Comparison of ENCODE assay signal across 13 cellular contexts in the genomic region with DNA sequence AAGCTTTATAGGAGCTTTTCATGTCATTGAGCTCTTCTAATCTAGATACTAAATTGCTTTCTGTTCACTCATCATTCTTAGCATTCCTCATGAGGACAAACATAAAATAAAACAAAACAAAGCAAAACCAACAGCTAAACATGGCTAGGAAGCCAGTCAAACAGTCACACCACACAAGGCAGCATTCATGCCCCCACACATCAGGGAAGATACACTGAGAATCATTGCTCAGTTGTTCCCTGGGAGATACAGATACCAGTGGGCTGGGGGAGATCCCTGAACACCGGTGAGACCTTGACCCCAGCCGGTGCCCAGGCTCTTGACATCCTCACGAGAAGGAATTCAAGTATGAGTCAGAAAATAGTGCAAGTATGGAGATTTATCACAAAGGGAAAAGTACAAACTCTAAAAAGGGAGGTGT.
DNase-seq lines count a peak whose midpoint lies in the region; ATAC-seq and TF ChIP-seq lines count a peak whose summit lies in the region.
"Had no signal": no experiment of that assay in that cellular context is flagged by ENCODE, and none has a peak within 500 bp of the region (broad histone marks: within the 10 kb centered on the region; RNA-seq: fewer than 3 reads in every experiment).

No MANE protein-coding gene starts in this region.

- no TSS peak for BruUV-seq in IMR-90 (replicated peaks; lab: Mats Ljungman, UMichigan)
- BruUV-seq in mammary epithelial cell (replicated peaks; lab: Mats Ljungman, UMichigan), result no TSS peak

- H3K27ac ChIP-seq in AG04450 (ENCODE audit: low read depth, low read length) (peak overlapping the region; percentile 90), IMR-90 (ENCODE audit: insufficient read depth, low read length) (peak overlapping the region; percentile 100), mammary epithelial cell (ENCODE audit: insufficient read depth, low read depth, low read length) (no peak overlapping the region), mesodermal cell (ENCODE audit: low read depth, low read length, severe bottlenecking) (peak overlapping the region; percentile 79)
- H3K27ac ChIP-seq: BLaER1 treated with 17β-estradiol and CSF1 and Interleukin-3, amounts not matched to agents 10 nM and 100 nM; sigmoid colon; transverse colon had no signal

- no peak overlapping the region for H3K27ac Mint-ChIP-seq in activated CD8-positive, alpha-beta memory T cell treated with anti-CD3 and anti-CD28 coated beads, Interleukin-2, amount 10 ng/mL, durations not matched to agents 7 days and 5 days
- H3K27ac Mint-ChIP-seq: activated naive CD8-positive, alpha-beta T cell; T-helper 1 cell treated with Interleukin-12 subunit alpha and Interleukin-12 subunit beta and Interleukin-4 antibody, amounts not matched to agents 30 μg/mL and 1 μg/mL, for 36 hours had no signal

- no peaks in the 10 kb centered on the region for H3K9me3 Mint-ChIP-seq in activated CD8-positive, alpha-beta memory T cell treated with anti-CD3 and anti-CD28 coated beads, Interleukin-2, amount 10 ng/mL, durations not matched to agents 7 days and 5 days (ENCODE audit: low read depth)
- H3K9me3 Mint-ChIP-seq: T-helper 1 cell treated with Interleukin-12 subunit alpha and Interleukin-12 subunit beta and Interleukin-4 antibody, amounts not matched to agents 30 μg/mL and 1 μg/mL, for 36 hours had no signal

- peak overlapping the region; percentile 83 for H4K5ac ChIP-seq in IMR-90 (ENCODE audit: low read depth, low read length)

- H2BK20ac ChIP-seq in IMR-90 (ENCODE audit: low read depth, low read length), result peak overlapping the region; percentile 99

- intact Hi-C loops in IMR-90 (cut with micrococcal nuclease), result loop anchor here (2.0 to 10.0 kb wide), 6 partner anchors 77 to 443 kb away; no protein-coding TSS in a partner anchor
- intact Hi-C loops in mammary epithelial cell (cut with micrococcal nuclease), result no loop called here

- peaks cover 0 to 56% of the 10 kb centered on the region in 2 experiments; a peak in 2 of 4 replicates for H3K79me1 ChIP-seq in IMR-90 (ENCODE audit: low read depth in 1 of 2, low read length in 2 of 2)

- H3K4me1 Mint-ChIP-seq in activated CD8-positive, alpha-beta memory T cell treated with anti-CD3 and anti-CD28 coated beads, Interleukin-2, amount 10 ng/mL, durations not matched to agents 7 days and 5 days, result no peaks in the 10 kb centered on the region

- peak overlapping the region; percentile 99 for H2AK5ac ChIP-seq in IMR-90 (ENCODE audit: low read depth, low read length)

- TF ChIP-seq CTCF in AG04450 (IDR thresholded peaks at IDR 0.05; ENCODE audit: low read depth, low read length) (no peak), IMR-90 (conservative IDR thresholded peaks at IDR 0.05; ENCODE audit: low read depth, low read length) (no peak), mammary epithelial cell (conservative IDR thresholded peaks at IDR 0.05 in 1 of 2, IDR thresholded peaks at IDR 0.05 in 1 of 2; ENCODE audit: extremely low read depth in 1 of 2, insufficient read depth in 1 of 2, low read depth in 1 of 2, low read length in 2 of 2) (no peak)

- H3K9ac ChIP-seq in IMR-90 (ENCODE audit: low read depth, low read length), result peak overlapping the region; percentile 71
- H3K9ac ChIP-seq in mammary epithelial cell (ENCODE audit: insufficient read depth, low read length), result no peak overlapping the region
- H3K9ac ChIP-seq: BLaER1 treated with 17β-estradiol and CSF1 and Interleukin-3, amounts not matched to agents 10 nM and 100 nM had no signal

- H3K4me3 ChIP-seq in AG04450 (ENCODE audit: low read depth, low read length) (no peak overlapping the region), IMR-90 (ENCODE audit: insufficient read depth, low read depth, low read length) (no peak overlapping the region), mammary epithelial cell (replicated peaks in 1 of 3; ENCODE audit: insufficient read depth in 1 of 3, low read depth in 2 of 3, low read length in 3 of 3) (no peak overlapping the region), mesodermal cell (ENCODE audit: extremely low read depth, insufficient read depth, low read length, poor library complexity, severe bottlenecking) (no peak overlapping the region)
- H3K4me3 ChIP-seq: BLaER1 treated with 17β-estradiol and CSF1 and Interleukin-3, amounts not matched to agents 10 nM and 100 nM; sigmoid colon; transverse colon had no signal

- H4K91ac ChIP-seq in IMR-90 (ENCODE audit: insufficient read depth, low read depth, low read length), result peak overlapping the region; percentile 99

- CTCF ChIA-PET in AG04450 (lab: Charles Lee) (interaction anchor here (0.7 to 1.5 kb wide), 3 partner anchors 284 to 442 kb away, joined by 3 to 4 read pairs (median 4); no protein-coding TSS in a partner anchor), IMR-90 (lab: Yijun Ruan, JAX) (no interaction called here), mammary epithelial cell (lab: Charles Lee; ENCODE audit: low non-redundant PET) (no interaction called here)
- CTCF ChIA-PET in activated CD8-positive, alpha-beta memory T cell treated with anti-CD3 and anti-CD28 coated beads, Interleukin-2, amount 10 ng/mL, durations not matched to agents 7 days and 5 days (lab: Charles Lee), result no interaction called here

- DNase-seq in AG04450 (ENCODE audit: low read depth, low spot score) (no peak), IMR-90 (peak; percentile 81), mammary epithelial cell (peak; percentile 23), DMS79 treated with DMSO at 0.1 percent for 48 hours (lab: John Stamatoyannopoulos, UW) (no peak), cerebellar nuclear complex (lab: John Stamatoyannopoulos, UW) (no peak)
- DNase-seq in activated CD8-positive, alpha-beta memory T cell treated with anti-CD3 and anti-CD28 coated beads, Interleukin-2, amount 10 ng/mL, durations not matched to agents 7 days and 5 days, result no peak
- DNase-seq: sigmoid colon, transverse colon had no signal

- no peaks in the 10 kb centered on the region for H4K20me1 ChIP-seq in IMR-90 (ENCODE audit: insufficient read depth, low read length)
- no peaks in the 10 kb centered on the region for H4K20me1 ChIP-seq in mammary epithelial cell (ENCODE audit: insufficient read depth, low read length)
- H4K20me1 ChIP-seq: BLaER1 treated with 17β-estradiol and CSF1 and Interleukin-3, amounts not matched to agents 10 nM and 100 nM had no signal

- peaks cover 51% of the 10 kb centered on the region for H3K9me1 ChIP-seq in IMR-90 (ENCODE audit: insufficient read depth, low read length)

- POLR2A ChIA-PET in AG04450 (lab: Yijun Ruan, JAX), result interaction anchor here (0.6 to 1.2 kb wide), 11 partner anchors 9 to 923 kb away, joined by 3 to 14 read pairs (median 5); no protein-coding TSS in a partner anchor
- POLR2A ChIA-PET in IMR-90 (lab: Charles Lee; ENCODE audit: unreplicated experiment), result interaction anchor here (0.5 to 1.7 kb wide), 7 partner anchors 13 to 324 kb away, joined by 3 to 16 read pairs (median 6); partner anchors contain the start of gene SH3BP4

- H2BK5ac ChIP-seq in IMR-90 (ENCODE audit: low read depth, low read length, poor library complexity, severe bottlenecking), result peak overlapping the region; percentile 97

- H3K4me1 ChIP-seq in IMR-90 (ENCODE audit: control insufficient read depth, insufficient read depth, low read length), result peaks cover 58% of the 10 kb centered on the region
- peaks cover 48% of the 10 kb centered on the region for H3K4me1 ChIP-seq in mammary epithelial cell (ENCODE audit: insufficient read depth, low read length)
- peaks cover 47% of the 10 kb centered on the region for H3K4me1 ChIP-seq in mesodermal cell (ENCODE audit: control insufficient read depth, insufficient read depth, low read length, poor library complexity, severe bottlenecking)
- H3K4me1 ChIP-seq: transverse colon had no signal

- peak overlapping the region; percentile 95 for H3K56ac ChIP-seq in IMR-90 (ENCODE audit: extremely low read depth, insufficient read depth, low read length)

- ATAC-seq in IMR-90 (ENCODE audit: low read depth) (peak; percentile 56), HG03521 (IDR thresholded peaks at IDR 0.05; ENCODE audit: unreplicated experiment) (no peak)
- no peak for ATAC-seq in activated CD8-positive, alpha-beta memory T cell treated with anti-CD3 and anti-CD28 coated beads, Interleukin-2, amount 10 ng/mL, durations not matched to agents 7 days and 5 days

- no peaks in the 10 kb centered on the region for H3K36me3 Mint-ChIP-seq in activated CD8-positive, alpha-beta memory T cell treated with anti-CD3 and anti-CD28 coated beads, Interleukin-2, amount 10 ng/mL, durations not matched to agents 7 days and 5 days
- H3K36me3 Mint-ChIP-seq: activated naive CD8-positive, alpha-beta T cell had no signal

- H3K36me3 ChIP-seq in IMR-90 (ENCODE audit: control insufficient read depth, insufficient read depth, low read length) (no peaks in the 10 kb centered on the region), mammary epithelial cell (ENCODE audit: insufficient read depth, low read length) (no peaks in the 10 kb centered on the region), mesodermal cell (ENCODE audit: control insufficient read depth, insufficient read depth, low read length) (no peaks in the 10 kb centered on the region)
- H3K36me3 ChIP-seq: BLaER1 treated with 17β-estradiol and CSF1 and Interleukin-3, amounts not matched to agents 10 nM and 100 nM; sigmoid colon; transverse colon had no signal

- H3K9me3 ChIP-seq in AG04450 (ENCODE audit: control insufficient read depth, insufficient read depth, low read length) (peaks cover 4% of the 10 kb centered on the region; the same call in 1 of the 2 replicates), IMR-90 (ENCODE audit: control insufficient read depth, insufficient read depth, low read length) (no peaks in the 10 kb centered on the region), mammary epithelial cell (replicated peaks; ENCODE audit: insufficient read depth, low read length) (no peaks in the 10 kb centered on the region), mesodermal cell (ENCODE audit: control insufficient read depth, low read length) (peaks cover 18% of the 10 kb centered on the region)
- H3K9me3 ChIP-seq: BLaER1 treated with 17β-estradiol and CSF1 and Interleukin-3, amounts not matched to agents 10 nM and 100 nM; sigmoid colon; transverse colon had no signal

- no peaks in the 10 kb centered on the region for H3K27me3 ChIP-seq in AG04450 (ENCODE audit: control insufficient read depth, insufficient read depth, low read length)
- no peaks in the 10 kb centered on the region for H3K27me3 ChIP-seq in IMR-90 (ENCODE audit: control insufficient read depth, insufficient read depth, low read length)
- H3K27me3 ChIP-seq in mammary epithelial cell (ENCODE audit: insufficient read depth, low read length), result no peaks in the 10 kb centered on the region
- H3K27me3 ChIP-seq: BLaER1 treated with 17β-estradiol and CSF1 and Interleukin-3, amounts not matched to agents 10 nM and 100 nM; sigmoid colon; transverse colon had no signal

- TF ChIP-seq RAD21 in IMR-90 (IDR thresholded peaks at IDR 0.05; ENCODE audit: low read length), result no peak

- 0% methylated on average over 2 of the region's 3 CpGs; no CpG with 5 or more reads in 1 of the 2 experiments for whole genome bisulfite sequencing in IMR-90 (ENCODE audit: extremely low coverage in 2 of 2, insufficient read length in 1 of 2), 2 experiments
- 63% methylated on average over 3 of the region's 3 CpGs for WGBS in mammary epithelial cell (ENCODE audit: low coverage, missing lambda C conversion rate)
- WGBS in mesodermal cell (ENCODE audit: insufficient coverage in 2 of 2), 2 experiments, result 40% methylated on average over 1 of the region's 3 CpGs; no CpG with 5 or more reads in 1 of the 2 experiments

- H3K27me3 Mint-ChIP-seq in activated CD8-positive, alpha-beta memory T cell treated with anti-CD3 and anti-CD28 coated beads, Interleukin-2, amount 10 ng/mL, durations not matched to agents 7 days and 5 days, result no peaks in the 10 kb centered on the region

- peak overlapping the region; percentile 99 for H2BK120ac ChIP-seq in IMR-90 (ENCODE audit: low read depth, low read length)

- H4K8ac ChIP-seq in IMR-90 (ENCODE audit: low read depth in 2 of 2, low read length in 2 of 2), result peak overlapping the region; percentile 98 to 99

- no peaks in the 10 kb centered on the region for H3K79me2 ChIP-seq in mammary epithelial cell (ENCODE audit: insufficient read depth, low read length)

- H2AFZ ChIP-seq in IMR-90 (replicated peaks; ENCODE audit: low read length, poor library complexity) (peak overlapping the region; percentile 83), mammary epithelial cell (ENCODE audit: low read depth, low read length) (peak overlapping the region; percentile 49)

- H3K4me2 ChIP-seq in IMR-90 (ENCODE audit: low read depth, low read length), result peak overlapping the region; percentile 39
- no peak overlapping the region for H3K4me2 ChIP-seq in mammary epithelial cell (ENCODE audit: insufficient read depth, low read depth, low read length)
- H3K4me2 ChIP-seq: BLaER1 treated with 17β-estradiol and CSF1 and Interleukin-3, amounts not matched to agents 10 nM and 100 nM had no signal

- peak overlapping the region; percentile 85 for H3K18ac ChIP-seq in IMR-90 (ENCODE audit: low read depth, low read length)

- TF ChIP-seq POLR2A in IMR-90 (IDR thresholded peaks at IDR 0.05; ENCODE audit: low read depth, low read length), result peak; percentile 38; the same call in 1 of the 2 replicates

- dilution Hi-C loops in IMR-90 (cut with HindIII; ENCODE audit: low sequenced_read_pairs, unreplicated experiment), result no loop called here
- dilution Hi-C loops in mammary epithelial cell (cut with HindIII; ENCODE audit: low sequenced_read_pairs), result loop anchor here (5.0 kb wide), 2 partner anchors 33 to 47 kb away; no protein-coding TSS in a partner anchor

- H3K4ac ChIP-seq in IMR-90 (ENCODE audit: low read depth, low read length), result peak overlapping the region; percentile 95

- peak overlapping the region; percentile 94; the same call in 2 of the 3 replicates for H2BK15ac ChIP-seq in IMR-90 (ENCODE audit: low read depth, low read length)

- in situ Hi-C loops in IMR-90 (cut with MboI; ENCODE audit: low sequenced_read_pairs) (no loop called here), mammary epithelial cell (cut with MboI; ENCODE audit: low sequenced_read_pairs in 2 of 2) (no loop called here)

- H3K14ac ChIP-seq in IMR-90 (replicated peaks; ENCODE audit: low read depth, low read length), result peak overlapping the region; percentile 97

- peak overlapping the region; percentile 92 for H2AK9ac ChIP-seq in IMR-90 (replicated peaks; ENCODE audit: low read depth, low read length, poor library complexity)

- no peak overlapping the region for H3K4me3 Mint-ChIP-seq in activated CD8-positive, alpha-beta memory T cell treated with anti-CD3 and anti-CD28 coated beads, Interleukin-2, amount 10 ng/mL, durations not matched to agents 7 days and 5 days
- H3K4me3 Mint-ChIP-seq: activated naive CD8-positive, alpha-beta T cell; T-helper 1 cell treated with Interleukin-12 subunit alpha and Interleukin-12 subunit beta and Interleukin-4 antibody, amounts not matched to agents 30 μg/mL and 1 μg/mL, for 36 hours had no signal

- H3K23ac ChIP-seq in IMR-90 (ENCODE audit: low read depth, low read length), result peak overlapping the region; percentile 98

Comparison
In these comparisons a context has a peak if more than half of its experiments do, and no peak if none do; other contexts are left out.
1. DNase-seq: peak in IMR-90 (single experiment) and mammary epithelial cell (single experiment); none in AG04450 (single experiment), DMS79 treated with DMSO at 0.1 percent for 48 hours (single experiment), activated CD8-positive, alpha-beta memory T cell treated with anti-CD3 and anti-CD28 coated beads, Interleukin-2, amount 10 ng/mL, durations not matched to agents 7 days and 5 days (single experiment) and cerebellar nuclear complex (0 of 2).